25 cellular contexts compared by ENCODE assay signal in the genomic region with DNA sequence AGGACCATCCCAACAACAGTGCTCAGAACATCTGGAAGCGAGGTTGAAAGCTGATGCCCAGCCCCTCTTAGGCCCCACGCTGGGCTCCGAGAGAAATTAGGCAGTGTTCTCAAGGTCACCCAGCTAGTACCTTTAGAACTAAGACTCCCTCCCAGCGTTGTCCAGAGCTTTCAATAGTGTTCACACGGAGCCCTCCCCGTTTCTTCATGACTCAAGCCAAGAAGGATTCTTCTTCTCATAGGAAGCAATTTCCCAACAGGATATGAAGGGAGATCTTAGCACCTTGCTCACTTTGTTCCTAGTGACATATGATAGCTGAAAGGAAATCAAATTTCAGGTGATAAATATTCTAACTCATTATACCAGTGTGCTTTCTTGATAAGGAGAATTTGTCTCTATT.
"Had no signal": no experiment of that assay in that cellular context is flagged by ENCODE, and none has a peak within 500 bp of the region (broad histone marks: within the 10 kb centered on the region; RNA-seq: fewer than 3 reads in every experiment).

No MANE protein-coding gene starts in this region.

- DNase-seq: activated CD4-positive, alpha-beta T cell treated with anti-CD3 and anti-CD28 coated beads for 48 hours; activated CD4-positive, alpha-beta T cell treated with anti-CD3 and anti-CD28 coated beads, Interleukin-2, amount 50 U/mL, for 4 hours; activated CD4-positive, CD25-positive, alpha-beta regulatory T cell treated with anti-CD3 and anti-CD28 coated beads, Interleukin-2, amount 50 U/mL, for 72 hours; activated CD8-positive, alpha-beta T cell treated with anti-CD3 and anti-CD28 coated beads, Interleukin-2, amount 10 ng/mL, durations not matched to agents 7 days and 5 days; activated effector memory CD4-positive, alpha-beta T cell treated with anti-CD3 and anti-CD28 coated beads, Interleukin-2, amount 50 U/mL, for 16 hours; activated naive CD4-positive, alpha-beta T cell treated with anti-CD3 and anti-CD28 coated beads for 36 hours; activated naive CD8-positive, alpha-beta T cell treated with anti-CD3 and anti-CD28 coated beads for 36 hours; activated T-cell treated with anti-CD3 and anti-CD28 coated beads, Interleukin-2, amount 50 U/mL, for 4 hours; caudate nucleus; MM.1S; NCI-H1105; NCI-H1436; NCI-H1694 treated with DMSO at 0.1 percent for 48 hours; NCI-H2029 treated with DMSO at 0.1 percent for 48 hours; NCI-H345; NCI-H510A; NCI-H69; NK-92 treated with Interleukin-12 subunit alpha and Interleukin-12 subunit beta, amount 100 ng/mL, for 24 hours; OCI-M1; Right ventricle myocardium superior; RPMI8226; SJCRH30; SW 1271 had no signal

- H3K9me3 Mint-ChIP-seq: activated naive CD4-positive, alpha-beta T cell treated with anti-CD3 and anti-CD28 coated beads for 36 hours; activated naive CD8-positive, alpha-beta T cell treated with anti-CD3 and anti-CD28 coated beads for 36 hours; activated T-cell treated with anti-CD3 and anti-CD28 coated beads, Interleukin-2, amount 50 U/mL, for 4 hours; WTC11 had no signal

- H3K36me3 ChIP-seq: breast epithelium, SJCRH30 had no signal

- H3K27ac ChIP-seq: SJCRH30 had no signal

- H3K27me3 ChIP-seq: breast epithelium, SJCRH30 had no signal

- H3K4me3 ChIP-seq: breast epithelium, SJCRH30 had no signal

- H3K4me3 Mint-ChIP-seq: activated CD8-positive, alpha-beta T cell treated with anti-CD3 and anti-CD28 coated beads, Interleukin-2, amount 10 ng/mL, durations not matched to agents 7 days and 5 days; activated naive CD4-positive, alpha-beta T cell treated with anti-CD3 and anti-CD28 coated beads for 36 hours; activated naive CD8-positive, alpha-beta T cell treated with anti-CD3 and anti-CD28 coated beads for 36 hours; activated T-cell treated with anti-CD3 and anti-CD28 coated beads, Interleukin-2, amount 50 U/mL, for 4 hours; WTC11 had no signal

- H3K4me1 Mint-ChIP-seq: activated naive CD8-positive, alpha-beta T cell treated with anti-CD3 and anti-CD28 coated beads for 36 hours had no signal

- H3K4me1 ChIP-seq: breast epithelium had no signal

- H3K27ac Mint-ChIP-seq: activated CD8-positive, alpha-beta T cell treated with anti-CD3 and anti-CD28 coated beads, Interleukin-2, amount 10 ng/mL, durations not matched to agents 7 days and 5 days; activated naive CD4-positive, alpha-beta T cell treated with anti-CD3 and anti-CD28 coated beads for 36 hours; activated naive CD8-positive, alpha-beta T cell treated with anti-CD3 and anti-CD28 coated beads for 36 hours; WTC11 had no signal

- H3K36me3 Mint-ChIP-seq: WTC11 had no signal

- H3K27me3 Mint-ChIP-seq: activated naive CD8-positive, alpha-beta T cell treated with anti-CD3 and anti-CD28 coated beads for 36 hours had no signal

- H3K9me3 ChIP-seq: breast epithelium, SJCRH30 had no signal
